Comparison of ENCODE assay signal across 24 cellular contexts in genomic region chr14:79337761-79338160, GRCh38.
"Had no signal": no experiment of that assay in that cellular context is flagged by ENCODE, and none has a peak within 500 bp of the region (broad histone marks: within the 10 kb centered on the region; RNA-seq: fewer than 3 reads in every experiment).

No MANE protein-coding gene starts in this region.

- H3K27me3 Mint-ChIP-seq: activated CD8-positive, alpha-beta T cell treated with anti-CD3 and anti-CD28 coated beads for 36 hours; activated naive CD4-positive, alpha-beta T cell treated with anti-CD3 and anti-CD28 coated beads, Interleukin-2, amount 10 ng/mL, durations not matched to agents 7 days and 5 days; activated naive CD8-positive, alpha-beta T cell treated with anti-CD3 and anti-CD28 coated beads, Interleukin-2, amount 10 ng/mL, durations not matched to agents 7 days and 5 days had no signal

- H3K36me3 Mint-ChIP-seq: activated naive CD4-positive, alpha-beta T cell treated with anti-CD3 and anti-CD28 coated beads, Interleukin-2, amount 10 ng/mL, durations not matched to agents 7 days and 5 days; activated naive CD8-positive, alpha-beta T cell treated with anti-CD3 and anti-CD28 coated beads, Interleukin-2, amount 10 ng/mL, durations not matched to agents 7 days and 5 days had no signal

- H3K4me3 ChIP-seq: adrenal gland, breast epithelium had no signal

- H3K4me1 Mint-ChIP-seq: activated naive CD4-positive, alpha-beta T cell treated with anti-CD3 and anti-CD28 coated beads, Interleukin-2, amount 10 ng/mL, durations not matched to agents 7 days and 5 days; activated naive CD8-positive, alpha-beta T cell treated with anti-CD3 and anti-CD28 coated beads, Interleukin-2, amount 10 ng/mL, durations not matched to agents 7 days and 5 days had no signal

- H3K9me3 Mint-ChIP-seq: activated naive CD8-positive, alpha-beta T cell treated with anti-CD3 and anti-CD28 coated beads, Interleukin-2, amount 10 ng/mL, durations not matched to agents 7 days and 5 days; activated T-cell treated with anti-CD3 and anti-CD28 coated beads, Interleukin-2, amount 50 U/mL, for 72 hours; activated T-helper 2 cell treated with anti-CD3 and anti-CD28 coated beads, Interferon-gamma antibody, Interleukin-2, Interleukin-4, amounts not matched to agents 10 μg/mL and 5 μg/mL and 100 μg/mL, durations not matched to agents 14 hours and 24 hours and 36 hours had no signal

- ATAC-seq: activated CD8-positive, alpha-beta T cell treated with anti-CD3 and anti-CD28 coated beads for 36 hours; activated T-cell treated with anti-CD3 and anti-CD28 coated beads, Interleukin-2, amount 50 U/mL, for 72 hours had no signal

- H3K27ac ChIP-seq: adrenal gland, breast epithelium, WERI-Rb-1 had no signal

- H3K27ac Mint-ChIP-seq: activated CD8-positive, alpha-beta T cell treated with anti-CD3 and anti-CD28 coated beads for 36 hours; activated naive CD4-positive, alpha-beta T cell treated with anti-CD3 and anti-CD28 coated beads, Interleukin-2, amount 10 ng/mL, durations not matched to agents 7 days and 5 days; activated naive CD8-positive, alpha-beta T cell treated with anti-CD3 and anti-CD28 coated beads, Interleukin-2, amount 10 ng/mL, durations not matched to agents 7 days and 5 days; activated T-cell treated with anti-CD3 and anti-CD28 coated beads, Interleukin-2, amount 50 U/mL, for 72 hours; activated T-helper 2 cell treated with anti-CD3 and anti-CD28 coated beads, Interferon-gamma antibody, Interleukin-2, Interleukin-4, amounts not matched to agents 10 μg/mL and 5 μg/mL and 100 μg/mL, durations not matched to agents 14 hours and 24 hours and 36 hours had no signal

- DNase-seq: activated CD4-positive, alpha-beta T cell treated with anti-CD3 and anti-CD28 coated beads for 4 hours; activated CD8-positive, alpha-beta memory T cell treated with anti-CD3 and anti-CD28 coated beads, Interleukin-2, amount 50 U/mL, for 4 hours; activated CD8-positive, alpha-beta T cell treated with anti-CD3 and anti-CD28 coated beads for 36 hours; activated gamma-delta T cell treated with Interleukin-2 at 50 U/mL for 16 hours; activated naive CD4-positive, alpha-beta T cell treated with anti-CD3 and anti-CD28 coated beads, Interleukin-2, amount 10 ng/mL, durations not matched to agents 7 days and 5 days; activated naive CD8-positive, alpha-beta T cell treated with anti-CD3 and anti-CD28 coated beads, Interleukin-2, amount 10 ng/mL, durations not matched to agents 7 days and 5 days; activated T-cell treated with anti-CD3 and anti-CD28 coated beads, Interleukin-2, amount 50 U/mL, for 72 hours; adrenal gland; aorta; central memory CD4-positive, alpha-beta T cell; IMR-90; KBM-7; NCI-H1048; NCI-H1417; NCI-H1930; NCI-H2171 treated with DMSO at 0.1 percent for 48 hours; NCI-H510A treated with DMSO at 0.1 percent for 48 hours; NCI-H69; NK-92 treated with Interleukin-12 subunit alpha and Interleukin-12 subunit beta, amount 100 ng/mL, for 24 hours; SIG-M5; T-helper 1 cell; WERI-Rb-1 had no signal

- H3K4me3 Mint-ChIP-seq: activated CD8-positive, alpha-beta T cell treated with anti-CD3 and anti-CD28 coated beads for 36 hours; activated naive CD4-positive, alpha-beta T cell treated with anti-CD3 and anti-CD28 coated beads, Interleukin-2, amount 10 ng/mL, durations not matched to agents 7 days and 5 days; activated naive CD8-positive, alpha-beta T cell treated with anti-CD3 and anti-CD28 coated beads, Interleukin-2, amount 10 ng/mL, durations not matched to agents 7 days and 5 days; activated T-cell treated with anti-CD3 and anti-CD28 coated beads, Interleukin-2, amount 50 U/mL, for 72 hours had no signal

- H3K4me1 ChIP-seq: adrenal gland, breast epithelium had no signal

- H3K36me3 ChIP-seq: adrenal gland, breast epithelium, WERI-Rb-1 had no signal

- H3K27me3 ChIP-seq: adrenal gland, breast epithelium had no signal

- H3K9me3 ChIP-seq: adrenal gland, breast epithelium had no signal
